Comparison of ENCODE assay signal across 25 cellular contexts in the genomic region with DNA sequence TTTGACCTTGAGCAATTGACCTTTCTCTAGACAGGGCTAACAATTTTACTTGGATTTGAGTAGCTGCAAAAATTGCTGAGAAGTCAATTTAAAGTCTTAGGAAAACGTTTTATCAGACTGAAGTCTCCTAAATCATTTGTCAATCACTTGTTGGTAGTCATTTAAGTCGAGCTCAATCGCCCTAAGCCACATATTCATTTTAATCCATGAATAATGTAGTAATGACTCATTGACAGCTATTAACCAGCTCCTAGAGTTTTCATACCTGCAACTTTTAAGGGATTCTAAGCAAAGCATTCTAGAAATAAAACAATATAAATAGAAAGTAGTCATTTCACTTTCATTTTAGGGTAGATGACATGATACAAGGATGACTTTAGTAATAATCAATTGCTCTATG.
DNase-seq lines count a peak whose midpoint lies in the region; ATAC-seq and TF ChIP-seq lines count a peak whose summit lies in the region.
"Had no signal": no experiment of that assay in that cellular context is flagged by ENCODE, and none has a peak within 500 bp of the region (broad histone marks: within the 10 kb centered on the region; RNA-seq: fewer than 3 reads in every experiment).

No MANE protein-coding gene starts in this region.

- H3K27ac Mint-ChIP-seq in activated naive CD4-positive, alpha-beta T cell treated with anti-CD3 and anti-CD28 coated beads for 36 hours, result no peak overlapping the region
- H3K27ac Mint-ChIP-seq: CD14-positive monocyte, GM23338 had no signal

- H3K9me3 Mint-ChIP-seq in activated naive CD4-positive, alpha-beta T cell treated with anti-CD3 and anti-CD28 coated beads for 36 hours, result no peaks in the 10 kb centered on the region
- H3K9me3 Mint-ChIP-seq: GM23338 had no signal

- H3K4me3 ChIP-seq in lower lobe of right lung, result no peak overlapping the region
- H3K4me3 ChIP-seq in tibial artery, result no peak overlapping the region
- H3K4me3 ChIP-seq: GM23338, PC-9 had no signal

- H3K4me1 ChIP-seq in foreskin keratinocyte, result peaks cover 15% of the 10 kb centered on the region
- H3K4me1 ChIP-seq in lower lobe of right lung, result peaks cover 8% of the 10 kb centered on the region
- H3K4me1 ChIP-seq in tibial artery, result peaks cover 0 to 23% (median 12%) of the 10 kb centered on the region in 4 donors

- POLR2A ChIA-PET in RWPE1 (lab: Yijun Ruan, JAX; ENCODE audit: low non-redundant PET), result interaction anchor here (0.6 kb wide), 1 partner anchor 14 kb away, joined by 4 read pairs; no protein-coding TSS in a partner anchor

- no peak overlapping the region for H3K4me3 Mint-ChIP-seq in activated naive CD4-positive, alpha-beta T cell treated with anti-CD3 and anti-CD28 coated beads for 36 hours
- H3K4me3 Mint-ChIP-seq: CD14-positive monocyte; CD8-positive, alpha-beta memory T cell; GM23338; H9 had no signal

- no peaks in the 10 kb centered on the region for H3K27me3 Mint-ChIP-seq in activated naive CD4-positive, alpha-beta T cell treated with anti-CD3 and anti-CD28 coated beads for 36 hours (ENCODE audit: low read depth)

- peak; percentile 16 for DNase-seq in ELR (ENCODE audit: low read depth)
- peak; percentile 42 for DNase-seq in HPDE6-E6E7 (ENCODE audit: extremely low spot score)
- peak; percentile 67 for DNase-seq in RWPE1 (ENCODE audit: low spot score)
- peak in 1 of 2 donors; percentile 68 for DNase-seq in foreskin keratinocyte
- DNase-seq in lower lobe of right lung, result no peak
- DNase-seq in tibial artery, result no peak
- no peak for DNase-seq in activated naive CD4-positive, alpha-beta T cell treated with anti-CD3 and anti-CD28 coated beads for 36 hours
- no peak for DNase-seq in stimulated activated CD4-positive, alpha-beta T cell treated with anti-CD3 and anti-CD28 coated beads, Interleukin-12 subunit alpha, Interleukin-12 subunit beta, amount 100 ng/mL, for 4 hours
- DNase-seq: ACHN; BE2C; Calu3; CD8-positive, alpha-beta memory T cell; DMS79 treated with DMSO at 0.1 percent for 48 hours; H9; KG1; NCI-H1092 treated with DMSO at 0.1 percent for 48 hours; NCI-H1436 treated with DMSO at 0.1 percent for 48 hours; NCI-H187 treated with DMSO at 0.1 percent for 48 hours; NCI-H524; NCI-H748 treated with DMSO at 0.1 percent for 48 hours; PC-9; SHP77; SW 1271 had no signal

- no peaks in the 10 kb centered on the region for H3K4me1 Mint-ChIP-seq in activated naive CD4-positive, alpha-beta T cell treated with anti-CD3 and anti-CD28 coated beads for 36 hours (ENCODE audit: low read depth)

- intact Hi-C loops in lower lobe of right lung (cut with DNase I), result no loop called here
- intact Hi-C loops in tibial artery (cut with DNase I; ENCODE audit: low total_unique reads), result no loop called here
- intact Hi-C loops in activated naive CD4-positive, alpha-beta T cell treated with anti-CD3 and anti-CD28 coated beads for 36 hours (cut with micrococcal nuclease), result no loop called here

- H3K36me3 Mint-ChIP-seq in activated naive CD4-positive, alpha-beta T cell treated with anti-CD3 and anti-CD28 coated beads for 36 hours (ENCODE audit: low read depth), result no peaks in the 10 kb centered on the region
- H3K36me3 Mint-ChIP-seq: CD14-positive monocyte; CD8-positive, alpha-beta memory T cell had no signal

- no peaks in the 10 kb centered on the region for H3K27me3 ChIP-seq in foreskin keratinocyte
- no peaks in the 10 kb centered on the region for H3K27me3 ChIP-seq in lower lobe of right lung (ENCODE audit: low read depth)
- no peaks in the 10 kb centered on the region for H3K27me3 ChIP-seq in tibial artery
- H3K27me3 ChIP-seq: BE2C had no signal

- H3K36me3 ChIP-seq in lower lobe of right lung, result no peaks in the 10 kb centered on the region
- no peaks in the 10 kb centered on the region for H3K36me3 ChIP-seq in tibial artery
- H3K36me3 ChIP-seq: BE2C had no signal

- CTCF ChIA-PET in RWPE1 (lab: Yijun Ruan, JAX), result interaction anchor here (0.7 to 2.4 kb wide), 3 partner anchors 26 to 411 kb away, joined by 3 to 10 read pairs (median 8); no protein-coding TSS in a partner anchor
- CTCF ChIA-PET in activated naive CD4-positive, alpha-beta T cell treated with anti-CD3 and anti-CD28 coated beads for 36 hours (lab: Charles Lee), result no interaction called here

- TF ChIP-seq CTCF in RWPE1 (conservative IDR thresholded peaks at IDR 0.05; ENCODE audit: low read depth) (no peak), foreskin keratinocyte (conservative IDR thresholded peaks at IDR 0.05) (no peak), lower lobe of right lung (IDR thresholded peaks at IDR 0.05) (no peak), tibial artery (IDR thresholded peaks at IDR 0.05) (no peak)

- H3K27ac ChIP-seq in RWPE1 (no peak overlapping the region), foreskin keratinocyte (no peak overlapping the region), lower lobe of right lung (no peak overlapping the region), tibial artery (no peak overlapping the region)
- H3K27ac ChIP-seq: PC-9 had no signal

- peak; percentile 72 for ATAC-seq in foreskin keratinocyte
- ATAC-seq in lower lobe of right lung, result no peak
- ATAC-seq: GM23338 had no signal

- no peaks in the 10 kb centered on the region for H3K9me3 ChIP-seq in lower lobe of right lung
- no peaks in the 10 kb centered on the region for H3K9me3 ChIP-seq in tibial artery
- H3K9me3 ChIP-seq: BE2C had no signal

Comparison
In these comparisons a context has a peak if more than half of its experiments do, and no peak if none do; other contexts are left out.
1. DNase-seq: peak in ELR (single experiment), HPDE6-E6E7 (single experiment) and RWPE1 (single experiment); none in lower lobe of right lung (single experiment), tibial artery (0 of 2), activated naive CD4-positive, alpha-beta T cell treated with anti-CD3 and anti-CD28 coated beads for 36 hours (single experiment) and stimulated activated CD4-positive, alpha-beta T cell treated with anti-CD3 and anti-CD28 coated beads, Interleukin-12 subunit alpha, Interleukin-12 subunit beta, amount 100 ng/mL, for 4 hours (single experiment).